8 cellular contexts compared by ENCODE assay signal in genomic region chr14:95507174-95507573, GRCh38. TPM values are rescaled to one million over a fixed set of nuclear protein-coding genes. Genes with fewer than 3 reads are reported as not detected.
DNase-seq lines count a peak whose midpoint lies in the region; ATAC-seq and TF ChIP-seq lines count a peak whose summit lies in the region.

No MANE protein-coding gene starts in this region.

- intact Hi-C loops in sigmoid colon (cut with DNase I): no loop called here
- intact Hi-C loops in CD4-positive, alpha-beta T cell (cut with DNase I, micrococcal nuclease): no loop called here

- no peaks in the 10 kb centered on the region for H3K27me3 ChIP-seq in RWPE2 (ENCODE audit: insufficient read depth, poor library complexity, severe bottlenecking)
- no peaks in the 10 kb centered on the region for H3K27me3 ChIP-seq in sigmoid colon
- H3K27me3 ChIP-seq in CD4-positive, alpha-beta T cell (ENCODE audit: control insufficient read depth, insufficient read depth, low read length): no peaks in the 10 kb centered on the region

- WGBS in sigmoid colon, 2 donors: 69 to 81% methylated on average over 8 of the region's 8 CpGs

- TF ChIP-seq CTCF in RWPE2 (IDR thresholded peaks at IDR 0.05; ENCODE audit: poor library complexity, severe bottlenecking) (no peak), fibroblast of pulmonary artery (IDR thresholded peaks at IDR 0.05; ENCODE audit: low read length, missing control alignments) (no peak), sigmoid colon (IDR thresholded peaks at IDR 0.05) (no peak)
- TF ChIP-seq CTCF in CD4-positive, alpha-beta T cell (IDR thresholded peaks at IDR 0.05): no peak

- POLR2A ChIA-PET in CD4-positive, alpha-beta T cell (lab: Charles Lee): interaction anchor here (1.0 kb wide), 2 partner anchors 11 to 13 kb away, joined by 3 read pairs; no protein-coding TSS in a partner anchor

- H3K4me1 Mint-ChIP-seq in CD4-positive, alpha-beta T cell (ENCODE audit: low read depth): peaks cover 61% of the 10 kb centered on the region

- ATAC-seq in RWPE2 (ENCODE audit: low read depth): peak; percentile 91
- ATAC-seq in CD4-positive, alpha-beta T cell (ENCODE audit: poor library complexity): no peak
- ATAC-seq in GM19023 (IDR thresholded peaks at IDR 0.05; ENCODE audit: unreplicated experiment): no peak
- ATAC-seq in HG03378 (IDR thresholded peaks at IDR 0.05; ENCODE audit: unreplicated experiment): no peak
- ATAC-seq in HG03342 (IDR thresholded peaks at IDR 0.05; ENCODE audit: unreplicated experiment): no peak

- H3K27ac ChIP-seq in RWPE2 (ENCODE audit: poor library complexity, severe bottlenecking) (peak overlapping the region; percentile 92), sigmoid colon (peak overlapping the region in 3 of 4 donors; percentile 30 to 54 (median 50))
- H3K27ac ChIP-seq in CD4-positive, alpha-beta T cell (ENCODE audit: low read depth, low read length): no peak overlapping the region

- TF ChIP-seq EP300 in sigmoid colon (IDR thresholded peaks at IDR 0.05): no peak

- H3K27ac Mint-ChIP-seq in CD4-positive, alpha-beta T cell: no peak overlapping the region

- H3K36me3 Mint-ChIP-seq in CD4-positive, alpha-beta T cell (ENCODE audit: low read depth): peaks cover 72% of the 10 kb centered on the region

- TF ChIP-seq POLR2A in sigmoid colon (IDR thresholded peaks at IDR 0.05): no peak

- peaks cover 23% of the 10 kb centered on the region for H3K4me1 ChIP-seq in RWPE2 (ENCODE audit: insufficient read depth, poor library complexity, severe bottlenecking)
- H3K4me1 ChIP-seq in sigmoid colon: peaks cover 0 to 33% (median 22%) of the 10 kb centered on the region in 4 donors

- H3K36me3 ChIP-seq in RWPE2 (ENCODE audit: low read depth) (peaks cover 12% of the 10 kb centered on the region; the same call in 1 of the 2 replicates), sigmoid colon (no peaks in the 10 kb centered on the region)

- no peak overlapping the region for H3K4me3 ChIP-seq in RWPE2 (ENCODE audit: severe bottlenecking)
- no peak overlapping the region for H3K4me3 ChIP-seq in fibroblast of pulmonary artery (replicated peaks; ENCODE audit: low read depth, low read length)
- no peak overlapping the region for H3K4me3 ChIP-seq in sigmoid colon

- H3K9me3 ChIP-seq in RWPE2 (ENCODE audit: severe bottlenecking): no peaks in the 10 kb centered on the region
- no peaks in the 10 kb centered on the region for H3K9me3 ChIP-seq in sigmoid colon
- no peaks in the 10 kb centered on the region for H3K9me3 ChIP-seq in CD4-positive, alpha-beta T cell (ENCODE audit: control insufficient read depth, low read length)

- DNase-seq in GM03348 (ENCODE audit: low spot score) (peak; percentile 93), RWPE2 (ENCODE audit: low spot score) (peak; percentile 92), fibroblast of pulmonary artery (ENCODE audit: low read depth) (peak; percentile 96), sigmoid colon (peak; percentile 88)
- no peak for DNase-seq in CD4-positive, alpha-beta T cell

- no peaks in the 10 kb centered on the region for H3K9me3 Mint-ChIP-seq in CD4-positive, alpha-beta T cell

- no peaks in the 10 kb centered on the region for H3K27me3 Mint-ChIP-seq in CD4-positive, alpha-beta T cell

- CTCF ChIA-PET in CD4-positive, alpha-beta T cell (lab: Charles Lee): interaction anchor here (3.3 kb wide), 1 partner anchor 20 kb away, joined by 11 read pairs; no protein-coding TSS in a partner anchor

- H3K4me3 Mint-ChIP-seq in CD4-positive, alpha-beta T cell: no peak overlapping the region

RNA-seq across cellular contexts. Expression of gene SYNE3, which starts 9.3 kb away (rescaled TPM):
- total RNA-seq in sigmoid colon: 10 to 100 TPM in 2 of 4 donors, 1 to 10 TPM in 2; 5.6 to 11.8 (median 9.9) TPM
- polyA plus RNA-seq in sigmoid colon: 1 to 10 TPM in 2 of 3 donors, under 1 TPM in 1; 0.69 to 6.3 (median 1.8) TPM
- 10 to 100 TPM; 29.4 to 31.4 TPM for total RNA-seq in CD4-positive, alpha-beta T cell

RNA-seq across cellular contexts. Expression of gene GLRX5, which starts 27.7 kb away (rescaled TPM):
- total RNA-seq in sigmoid colon: 10 to 100 TPM; 30.5 to 61.4 (median 44.3) TPM
- polyA plus RNA-seq in sigmoid colon: 10 to 100 TPM; 45.7 to 97.1 (median 76.9) TPM
- 10 to 100 TPM; 11.3 to 11.9 TPM for total RNA-seq in CD4-positive, alpha-beta T cell

Comparison
In these comparisons a context has a peak if more than half of its experiments do, and no peak if none do; other contexts are left out.
1. DNase-seq: peak in GM03348 (single experiment), RWPE2 (single experiment), fibroblast of pulmonary artery (single experiment) and sigmoid colon (single experiment); none in CD4-positive, alpha-beta T cell (0 of 10).